Comparison of ENCODE assay signal across 8 cellular contexts in the genomic region with DNA sequence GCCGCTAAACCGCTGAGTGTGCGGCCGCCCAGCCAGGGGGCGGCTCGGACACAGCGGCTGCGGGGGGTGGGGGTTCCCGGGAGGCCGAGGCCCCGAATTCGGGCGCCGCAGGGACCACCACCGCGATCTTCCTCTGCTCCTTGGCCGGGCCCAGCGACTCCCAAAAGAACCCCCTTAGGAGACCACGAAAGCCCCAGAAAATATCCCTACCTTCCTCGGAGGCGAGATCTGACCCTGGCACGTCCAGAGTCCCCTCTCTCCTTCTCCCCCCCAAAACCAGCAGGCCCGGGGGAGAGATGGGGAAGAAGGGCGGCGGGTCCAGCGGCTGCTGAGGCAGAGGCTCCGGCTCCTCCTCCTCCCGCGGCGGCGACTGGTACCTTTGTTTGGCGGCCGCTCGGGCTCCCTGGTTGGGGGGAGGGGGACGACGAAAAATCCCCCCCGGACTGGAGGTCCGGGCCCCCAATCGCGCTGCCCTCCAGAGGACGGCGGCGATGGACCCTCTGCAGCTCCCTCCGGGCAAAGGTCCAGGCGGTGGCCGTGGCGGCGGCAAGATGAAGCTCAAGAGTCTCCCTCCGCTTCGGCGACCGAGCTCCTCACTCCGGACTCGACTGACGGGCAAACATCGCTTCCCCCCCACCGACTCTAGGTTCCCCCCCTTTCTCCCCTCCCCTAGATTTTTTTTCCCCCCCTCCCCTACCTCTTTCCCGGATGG. TPM values are rescaled to one million over a fixed set of nuclear protein-coding genes. Genes with fewer than 3 reads are reported as not detected.
DNase-seq lines count a peak whose midpoint lies in the region; ATAC-seq and TF ChIP-seq lines count a peak whose summit lies in the region.

A gene with protein sequence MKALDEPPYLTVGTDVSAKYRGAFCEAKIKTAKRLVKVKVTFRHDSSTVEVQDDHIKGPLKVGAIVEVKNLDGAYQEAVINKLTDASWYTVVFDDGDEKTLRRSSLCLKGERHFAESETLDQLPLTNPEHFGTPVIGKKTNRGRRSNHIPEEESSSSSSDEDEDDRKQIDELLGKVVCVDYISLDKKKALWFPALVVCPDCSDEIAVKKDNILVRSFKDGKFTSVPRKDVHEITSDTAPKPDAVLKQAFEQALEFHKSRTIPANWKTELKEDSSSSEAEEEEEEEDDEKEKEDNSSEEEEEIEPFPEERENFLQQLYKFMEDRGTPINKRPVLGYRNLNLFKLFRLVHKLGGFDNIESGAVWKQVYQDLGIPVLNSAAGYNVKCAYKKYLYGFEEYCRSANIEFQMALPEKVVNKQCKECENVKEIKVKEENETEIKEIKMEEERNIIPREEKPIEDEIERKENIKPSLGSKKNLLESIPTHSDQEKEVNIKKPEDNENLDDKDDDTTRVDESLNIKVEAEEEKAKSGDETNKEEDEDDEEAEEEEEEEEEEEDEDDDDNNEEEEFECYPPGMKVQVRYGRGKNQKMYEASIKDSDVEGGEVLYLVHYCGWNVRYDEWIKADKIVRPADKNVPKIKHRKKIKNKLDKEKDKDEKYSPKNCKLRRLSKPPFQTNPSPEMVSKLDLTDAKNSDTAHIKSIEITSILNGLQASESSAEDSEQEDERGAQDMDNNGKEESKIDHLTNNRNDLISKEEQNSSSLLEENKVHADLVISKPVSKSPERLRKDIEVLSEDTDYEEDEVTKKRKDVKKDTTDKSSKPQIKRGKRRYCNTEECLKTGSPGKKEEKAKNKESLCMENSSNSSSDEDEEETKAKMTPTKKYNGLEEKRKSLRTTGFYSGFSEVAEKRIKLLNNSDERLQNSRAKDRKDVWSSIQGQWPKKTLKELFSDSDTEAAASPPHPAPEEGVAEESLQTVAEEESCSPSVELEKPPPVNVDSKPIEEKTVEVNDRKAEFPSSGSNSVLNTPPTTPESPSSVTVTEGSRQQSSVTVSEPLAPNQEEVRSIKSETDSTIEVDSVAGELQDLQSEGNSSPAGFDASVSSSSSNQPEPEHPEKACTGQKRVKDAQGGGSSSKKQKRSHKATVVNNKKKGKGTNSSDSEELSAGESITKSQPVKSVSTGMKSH (N-terminal part only) (minus strand): TSS at position 621 of the 712 bp plus-strand sequence. CDS start 1,260 bp downstream, outside the sequence.

- no peaks in the 10 kb centered on the region for H3K27me3 ChIP-seq in HUES64 (ENCODE audit: insufficient read depth, low read length)
- no peaks in the 10 kb centered on the region for H3K27me3 ChIP-seq in esophagus muscularis mucosa
- H3K27me3 ChIP-seq in aorta (ENCODE audit: control insufficient read depth in 1 of 2, insufficient read depth in 2 of 2, low read length in 1 of 2) = no peaks in the 10 kb centered on the region

- peak within 1 kb of the TSS; percentile 97 for H3K27ac ChIP-seq in HUES64 (ENCODE audit: low read depth, low read length)
- peak within 1 kb of the TSS; percentile 90 to 99 (median 98) for H3K27ac ChIP-seq in esophagus muscularis mucosa (replicated peaks in 1 of 4)
- peak within 1 kb of the TSS; percentile 73 to 99 for H3K27ac ChIP-seq in aorta (ENCODE audit: low read depth in 1 of 2, low read length in 2 of 2)

- CTCF ChIA-PET in activated CD8-positive, alpha-beta T cell treated with anti-CD3 and anti-CD28 coated beads for 36 hours (lab: Charles Lee) = interaction anchor here (1.0 to 1.5 kb wide), 2 partner anchors 66 to 89 kb away, joined by 3 to 5 read pairs; no protein-coding TSS in a partner anchor

- H3K9me3 Mint-ChIP-seq in activated CD8-positive, alpha-beta T cell treated with anti-CD3 and anti-CD28 coated beads for 36 hours = no peaks in the 10 kb centered on the region
- no peaks in the 10 kb centered on the region for H3K9me3 Mint-ChIP-seq in natural killer cell treated with Interleukin-12 subunit alpha and Interleukin-12 subunit beta and Interleukin-15 and Interleukin-18, amount 100 ng/mL, for 72 hours

- H3K27me3 Mint-ChIP-seq in activated CD8-positive, alpha-beta T cell treated with anti-CD3 and anti-CD28 coated beads for 36 hours = no peaks in the 10 kb centered on the region
- no peaks in the 10 kb centered on the region for H3K27me3 Mint-ChIP-seq in natural killer cell treated with Interleukin-12 subunit alpha and Interleukin-12 subunit beta and Interleukin-15 and Interleukin-18, amount 100 ng/mL, for 72 hours

- peak within 1 kb of the TSS; percentile 98 for H3K4me3 Mint-ChIP-seq in activated CD8-positive, alpha-beta T cell treated with anti-CD3 and anti-CD28 coated beads for 36 hours
- H3K4me3 Mint-ChIP-seq in natural killer cell treated with Interleukin-12 subunit alpha and Interleukin-12 subunit beta and Interleukin-15 and Interleukin-18, amount 100 ng/mL, for 72 hours = peak within 1 kb of the TSS; percentile 94

- DNase-seq in D341Med (ENCODE audit: low spot score) (peak; percentile 90), esophagus muscularis mucosa (ENCODE audit: extremely low spot score) (no peak), aorta (peak; percentile 87 to 92), NCI-H2196 (lab: John Stamatoyannopoulos, UW; ENCODE audit: unreplicated experiment) (no peak)
- peak; percentile 70 for DNase-seq in activated CD8-positive, alpha-beta T cell treated with anti-CD3 and anti-CD28 coated beads for 36 hours
- no peak for DNase-seq in natural killer cell treated with Interleukin-12 subunit alpha and Interleukin-12 subunit beta and Interleukin-15 and Interleukin-18, amount 100 ng/mL, for 72 hours (ENCODE audit: low spot score)

- TF ChIP-seq CTCF in activated CD8-positive, alpha-beta T cell treated with anti-CD3 and anti-CD28 coated beads for 36 hours (IDR thresholded peaks at IDR 0.05) = no peak
- TF ChIP-seq CTCF in esophagus muscularis mucosa (IDR thresholded peaks at IDR 0.05) = no peak

- POLR2A ChIA-PET in activated CD8-positive, alpha-beta T cell treated with anti-CD3 and anti-CD28 coated beads for 36 hours (lab: Charles Lee) = interaction anchor here (0.8 to 2.8 kb wide), 5 partner anchors 15 to 541 kb away, joined by 3 to 15 read pairs (median 4); no protein-coding TSS in a partner anchor

- peak; percentile 79 for TF ChIP-seq POLR2A in esophagus muscularis mucosa (IDR thresholded peaks at IDR 0.05; ENCODE audit: low read depth)

- H3K27ac Mint-ChIP-seq in activated CD8-positive, alpha-beta T cell treated with anti-CD3 and anti-CD28 coated beads for 36 hours = peak within 1 kb of the TSS; percentile 94
- H3K27ac Mint-ChIP-seq in natural killer cell treated with Interleukin-12 subunit alpha and Interleukin-12 subunit beta and Interleukin-15 and Interleukin-18, amount 100 ng/mL, for 72 hours = no peak within 1 kb of the TSS

- peak within 1 kb of the TSS; percentile 95 for H3K9ac ChIP-seq in HUES64 (ENCODE audit: low read depth, low read length)

- intact Hi-C loops in activated CD8-positive, alpha-beta T cell treated with anti-CD3 and anti-CD28 coated beads for 36 hours (cut with micrococcal nuclease) = loop anchor here (2.0 to 5.0 kb wide), 4 partner anchors 35 to 199 kb away; a partner anchor contains a TSS
- intact Hi-C loops in esophagus muscularis mucosa (cut with DNase I) = loop anchor here (5.0 to 10.0 kb wide), 4 partner anchors 75 to 203 kb away; a partner anchor contains a TSS
- intact Hi-C loops in aorta (cut with DNase I) = loop anchor here (1.0 to 10.0 kb wide), 5 partner anchors 39 to 177 kb away; a partner anchor contains a TSS

- H3K36me3 ChIP-seq in HUES64 (ENCODE audit: insufficient read depth, low read length) = peaks cover 24% of the 10 kb centered on the region
- no peaks in the 10 kb centered on the region for H3K36me3 ChIP-seq in esophagus muscularis mucosa
- no peaks in the 10 kb centered on the region for H3K36me3 ChIP-seq in aorta (ENCODE audit: control insufficient read depth in 1 of 2, insufficient read depth in 2 of 2, low read length in 1 of 2)

- under 1% methylated on average over 55 of the region's 58 CpGs for WGBS in HUES64
- 0% methylated on average over 25 of the region's 58 CpGs for WGBS in esophagus muscularis mucosa
- 0% methylated on average over 43 to 58 of the region's 58 CpGs for WGBS in aorta, 2 donors

- H3K9me3 ChIP-seq in HUES64 (ENCODE audit: insufficient read depth, low read depth, low read length) (no peaks in the 10 kb centered on the region), esophagus muscularis mucosa (no peaks in the 10 kb centered on the region), aorta (ENCODE audit: control insufficient read depth, low read length) (no peaks in the 10 kb centered on the region)

- peak; percentile 2 for ATAC-seq in GM21381 (IDR thresholded peaks at IDR 0.05; ENCODE audit: unreplicated experiment)
- ATAC-seq in activated CD8-positive, alpha-beta T cell treated with anti-CD3 and anti-CD28 coated beads for 36 hours = no peak
- ATAC-seq in natural killer cell treated with Interleukin-12 subunit alpha and Interleukin-12 subunit beta and Interleukin-15 and Interleukin-18, amount 100 ng/mL, for 72 hours = peak; percentile 0 to 1
- peak; percentile 42 for ATAC-seq in aorta (ENCODE audit: low FRiP score)

- H3K4me3 ChIP-seq in HUES64 (ENCODE audit: low read length) (peak within 1 kb of the TSS; percentile 96), esophagus muscularis mucosa (peak within 1 kb of the TSS; percentile 73 to 100 (median 86)), aorta (ENCODE audit: low read length in 2 of 2) (peak within 1 kb of the TSS; percentile 96 to 99)

- H3K4me1 ChIP-seq in HUES64 (ENCODE audit: insufficient read depth, low read length) (peaks cover 30% of the 10 kb centered on the region), esophagus muscularis mucosa (peaks cover 61 to 77% (median 75%) of the 10 kb centered on the region in 4 donors), aorta (ENCODE audit: control insufficient read depth in 1 of 2, insufficient read depth in 2 of 2, low read length in 2 of 2) (no peaks in the 10 kb centered on the region)

- TF ChIP-seq EP300 in esophagus muscularis mucosa (IDR thresholded peaks at IDR 0.05) = no peak

- peaks cover 27% of the 10 kb centered on the region for H3K36me3 Mint-ChIP-seq in activated CD8-positive, alpha-beta T cell treated with anti-CD3 and anti-CD28 coated beads for 36 hours (ENCODE audit: low read depth)
- H3K36me3 Mint-ChIP-seq in natural killer cell treated with Interleukin-12 subunit alpha and Interleukin-12 subunit beta and Interleukin-15 and Interleukin-18, amount 100 ng/mL, for 72 hours = peaks cover 11% of the 10 kb centered on the region

- peaks cover 46% of the 10 kb centered on the region for H3K4me1 Mint-ChIP-seq in activated CD8-positive, alpha-beta T cell treated with anti-CD3 and anti-CD28 coated beads for 36 hours (ENCODE audit: low read depth)
- peaks cover 22 to 32% of the 10 kb centered on the region in 2 donors for H3K4me1 Mint-ChIP-seq in natural killer cell treated with Interleukin-12 subunit alpha and Interleukin-12 subunit beta and Interleukin-15 and Interleukin-18, amount 100 ng/mL, for 72 hours (ENCODE audit: low read depth in 2 of 2)

RNA-seq across cellular contexts. Expression of the gene that starts here (rescaled TPM):
- 23.8 TPM for polyA plus RNA-seq in HUES64 (2013, experiment 1 of 2)
- polyA plus RNA-seq in HUES64 (2013, experiment 2 of 2) = 23.5 TPM
- 10 to 100 TPM; 38.8 to 41.9 TPM for total RNA-seq in activated CD8-positive, alpha-beta T cell treated with anti-CD3 and anti-CD28 coated beads for 36 hours
- total RNA-seq in esophagus muscularis mucosa (10 to 100 TPM; 23.0 to 38.2 (median 29.2) TPM), aorta (10 to 100 TPM; 49.1 to 56.6 TPM)
- 10 to 100 TPM; 74.2 to 79.2 TPM for total RNA-seq in natural killer cell treated with Interleukin-12 subunit alpha and Interleukin-12 subunit beta and Interleukin-15 and Interleukin-18, amount 100 ng/mL, for 72 hours
- polyA plus RNA-seq in aorta = 10 to 100 TPM in 1 of 2 donors, 1 to 10 TPM in 1; 9.8 to 25.4 TPM

Comparison
In these comparisons a context has a peak if more than half of its experiments do, and no peak if none do; other contexts are left out.
1. DNase-seq: peak in D341Med (single experiment), activated CD8-positive, alpha-beta T cell treated with anti-CD3 and anti-CD28 coated beads for 36 hours (single experiment) and aorta (2 of 2); none in esophagus muscularis mucosa (single experiment), natural killer cell treated with Interleukin-12 subunit alpha and Interleukin-12 subunit beta and Interleukin-15 and Interleukin-18, amount 100 ng/mL, for 72 hours (single experiment) and NCI-H2196 (single experiment).
2. Peak in every context shown above with its lines, with median percentiles within 50 percentile points of each other: H3K27ac ChIP-seq and H3K4me3 ChIP-seq.